In the genomic region with DNA sequence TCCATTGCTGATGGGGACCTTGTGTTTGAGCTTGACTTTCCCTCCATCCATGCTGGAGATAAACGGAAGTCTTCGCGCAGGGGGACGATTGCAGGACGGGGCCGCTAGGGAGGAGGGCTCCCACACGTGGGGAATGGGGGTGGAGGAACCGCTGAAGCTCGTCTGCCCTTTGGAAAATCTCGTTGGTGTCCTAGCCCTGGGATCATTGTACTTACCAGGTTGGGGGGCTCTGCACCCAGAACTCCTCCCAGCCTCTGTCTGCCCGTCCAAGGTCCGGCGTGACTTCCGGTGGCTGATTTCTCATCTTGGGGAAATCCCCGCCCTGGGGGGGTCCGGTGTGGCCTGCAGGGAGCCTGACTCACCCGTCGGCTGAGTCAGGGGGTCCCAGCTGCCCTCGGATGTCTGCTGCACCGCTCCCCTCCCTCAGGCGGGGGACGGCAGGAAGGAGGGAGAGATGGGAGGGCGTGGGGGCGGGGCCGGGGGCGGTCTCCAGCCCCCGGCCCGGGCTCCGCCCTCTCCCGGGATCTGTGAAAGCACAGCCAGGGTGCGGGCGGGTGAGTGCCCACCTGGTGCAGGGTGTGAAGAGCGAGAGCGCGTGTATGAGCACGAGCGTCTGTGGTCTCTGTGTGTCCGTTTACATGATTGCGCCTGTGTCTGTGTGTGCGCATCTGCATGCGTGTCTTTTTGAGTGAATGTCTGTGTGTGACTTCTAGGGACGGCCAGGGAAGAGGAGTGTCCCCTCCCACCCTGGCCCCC, we compare ENCODE assay signal across 1 cellular context.
TF ChIP-seq lines count a peak whose summit lies in the region.

No MANE protein-coding gene starts in this region.

TF ChIP-seq in HepG2, 621 proteins besides CTCF, POLR2A, EP300 and RAD21 (continued from another document and continues in another):
- TF ChIP-seq REST (IDR thresholded peaks at IDR 0.05; ENCODE audit: borderline replicate concordance in 1 of 2, low read depth in 1 of 2, low read length in 2 of 2) (no peak), TAF15 (IDR thresholded peaks at IDR 0.05; ENCODE audit: low read depth, low read length, poor library complexity, severe bottlenecking) (no peak), ZNF142 (CRISPR knock-in tag; IDR thresholded peaks at IDR 0.05) (no peak), ZFP36L2 (CRISPR knock-in tag; IDR thresholded peaks at IDR 0.05) (no peak), HNRNPUL1 (IDR thresholded peaks at IDR 0.05; ENCODE audit: low read depth, low read length) (no peak), ZNF564 (CRISPR knock-in tag; IDR thresholded peaks at IDR 0.05) (no peak), ZKSCAN8 (CRISPR knock-in tag; IDR thresholded peaks at IDR 0.05; ENCODE audit: borderline replicate concordance) (no peak), MIXL1 (CRISPR knock-in tag; IDR thresholded peaks at IDR 0.05) (no peak), POLR2AphosphoS2 (IDR thresholded peaks at IDR 0.05; ENCODE audit: low read depth, low read length) (no peak), MYC (CRISPR knock-in tag; IDR thresholded peaks at IDR 0.05; ENCODE audit: borderline replicate concordance) (no peak; the same call in 1 of the 2 replicates), HDAC2 (CRISPR knock-in tag; IDR thresholded peaks at IDR 0.05) (no peak), ZNF329 (CRISPR knock-in tag; IDR thresholded peaks at IDR 0.05; ENCODE audit: low read depth) (no peak), KDM5A (IDR thresholded peaks at IDR 0.05; ENCODE audit: borderline replicate concordance, low read length) (no peak), ZNF317 (CRISPR knock-in tag; IDR thresholded peaks at IDR 0.05) (no peak), EEA1 (CRISPR knock-in tag; IDR thresholded peaks at IDR 0.05; ENCODE audit: borderline replicate concordance) (no peak), TERF1 (CRISPR knock-in tag; IDR thresholded peaks at IDR 0.05) (no peak), MAFG (CRISPR knock-in tag; IDR thresholded peaks at IDR 0.05) (no peak), MBNL3 (CRISPR knock-in tag; conservative IDR thresholded peaks at IDR 0.05) (no peak)
- TF ChIP-seq, protein P1, sequence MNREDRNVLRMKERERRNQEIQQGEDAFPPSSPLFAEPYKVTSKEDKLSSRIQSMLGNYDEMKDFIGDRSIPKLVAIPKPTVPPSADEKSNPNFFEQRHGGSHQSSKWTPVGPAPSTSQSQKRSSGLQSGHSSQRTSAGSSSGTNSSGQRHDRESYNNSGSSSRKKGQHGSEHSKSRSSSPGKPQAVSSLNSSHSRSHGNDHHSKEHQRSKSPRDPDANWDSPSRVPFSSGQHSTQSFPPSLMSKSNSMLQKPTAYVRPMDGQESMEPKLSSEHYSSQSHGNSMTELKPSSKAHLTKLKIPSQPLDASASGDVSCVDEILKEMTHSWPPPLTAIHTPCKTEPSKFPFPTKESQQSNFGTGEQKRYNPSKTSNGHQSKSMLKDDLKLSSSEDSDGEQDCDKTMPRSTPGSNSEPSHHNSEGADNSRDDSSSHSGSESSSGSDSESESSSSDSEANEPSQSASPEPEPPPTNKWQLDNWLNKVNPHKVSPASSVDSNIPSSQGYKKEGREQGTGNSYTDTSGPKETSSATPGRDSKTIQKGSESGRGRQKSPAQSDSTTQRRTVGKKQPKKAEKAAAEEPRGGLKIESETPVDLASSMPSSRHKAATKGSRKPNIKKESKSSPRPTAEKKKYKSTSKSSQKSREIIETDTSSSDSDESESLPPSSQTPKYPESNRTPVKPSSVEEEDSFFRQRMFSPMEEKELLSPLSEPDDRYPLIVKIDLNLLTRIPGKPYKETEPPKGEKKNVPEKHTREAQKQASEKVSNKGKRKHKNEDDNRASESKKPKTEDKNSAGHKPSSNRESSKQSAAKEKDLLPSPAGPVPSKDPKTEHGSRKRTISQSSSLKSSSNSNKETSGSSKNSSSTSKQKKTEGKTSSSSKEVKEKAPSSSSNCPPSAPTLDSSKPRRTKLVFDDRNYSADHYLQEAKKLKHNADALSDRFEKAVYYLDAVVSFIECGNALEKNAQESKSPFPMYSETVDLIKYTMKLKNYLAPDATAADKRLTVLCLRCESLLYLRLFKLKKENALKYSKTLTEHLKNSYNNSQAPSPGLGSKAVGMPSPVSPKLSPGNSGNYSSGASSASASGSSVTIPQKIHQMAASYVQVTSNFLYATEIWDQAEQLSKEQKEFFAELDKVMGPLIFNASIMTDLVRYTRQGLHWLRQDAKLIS (CRISPR knock-in tag; IDR thresholded peaks at IDR 0.05): no peak
- TF ChIP-seq, protein P2, sequence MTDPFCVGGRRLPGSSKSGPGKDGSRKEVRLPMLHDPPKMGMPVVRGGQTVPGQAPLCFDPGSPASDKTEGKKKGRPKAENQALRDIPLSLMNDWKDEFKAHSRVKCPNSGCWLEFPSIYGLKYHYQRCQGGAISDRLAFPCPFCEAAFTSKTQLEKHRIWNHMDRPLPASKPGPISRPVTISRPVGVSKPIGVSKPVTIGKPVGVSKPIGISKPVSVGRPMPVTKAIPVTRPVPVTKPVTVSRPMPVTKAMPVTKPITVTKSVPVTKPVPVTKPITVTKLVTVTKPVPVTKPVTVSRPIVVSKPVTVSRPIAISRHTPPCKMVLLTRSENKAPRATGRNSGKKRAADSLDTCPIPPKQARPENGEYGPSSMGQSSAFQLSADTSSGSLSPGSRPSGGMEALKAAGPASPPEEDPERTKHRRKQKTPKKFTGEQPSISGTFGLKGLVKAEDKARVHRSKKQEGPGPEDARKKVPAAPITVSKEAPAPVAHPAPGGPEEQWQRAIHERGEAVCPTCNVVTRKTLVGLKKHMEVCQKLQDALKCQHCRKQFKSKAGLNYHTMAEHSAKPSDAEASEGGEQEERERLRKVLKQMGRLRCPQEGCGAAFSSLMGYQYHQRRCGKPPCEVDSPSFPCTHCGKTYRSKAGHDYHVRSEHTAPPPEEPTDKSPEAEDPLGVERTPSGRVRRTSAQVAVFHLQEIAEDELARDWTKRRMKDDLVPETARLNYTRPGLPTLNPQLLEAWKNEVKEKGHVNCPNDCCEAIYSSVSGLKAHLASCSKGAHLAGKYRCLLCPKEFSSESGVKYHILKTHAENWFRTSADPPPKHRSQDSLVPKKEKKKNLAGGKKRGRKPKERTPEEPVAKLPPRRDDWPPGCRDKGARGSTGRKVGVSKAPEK (CRISPR knock-in tag; IDR thresholded peaks at IDR 0.05; ENCODE audit: borderline replicate concordance): no peak
- TF ChIP-seq, protein P3, sequence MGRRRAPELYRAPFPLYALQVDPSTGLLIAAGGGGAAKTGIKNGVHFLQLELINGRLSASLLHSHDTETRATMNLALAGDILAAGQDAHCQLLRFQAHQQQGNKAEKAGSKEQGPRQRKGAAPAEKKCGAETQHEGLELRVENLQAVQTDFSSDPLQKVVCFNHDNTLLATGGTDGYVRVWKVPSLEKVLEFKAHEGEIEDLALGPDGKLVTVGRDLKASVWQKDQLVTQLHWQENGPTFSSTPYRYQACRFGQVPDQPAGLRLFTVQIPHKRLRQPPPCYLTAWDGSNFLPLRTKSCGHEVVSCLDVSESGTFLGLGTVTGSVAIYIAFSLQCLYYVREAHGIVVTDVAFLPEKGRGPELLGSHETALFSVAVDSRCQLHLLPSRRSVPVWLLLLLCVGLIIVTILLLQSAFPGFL (CRISPR knock-in tag; IDR thresholded peaks at IDR 0.05): no peak
- TF ChIP-seq, protein P4, sequence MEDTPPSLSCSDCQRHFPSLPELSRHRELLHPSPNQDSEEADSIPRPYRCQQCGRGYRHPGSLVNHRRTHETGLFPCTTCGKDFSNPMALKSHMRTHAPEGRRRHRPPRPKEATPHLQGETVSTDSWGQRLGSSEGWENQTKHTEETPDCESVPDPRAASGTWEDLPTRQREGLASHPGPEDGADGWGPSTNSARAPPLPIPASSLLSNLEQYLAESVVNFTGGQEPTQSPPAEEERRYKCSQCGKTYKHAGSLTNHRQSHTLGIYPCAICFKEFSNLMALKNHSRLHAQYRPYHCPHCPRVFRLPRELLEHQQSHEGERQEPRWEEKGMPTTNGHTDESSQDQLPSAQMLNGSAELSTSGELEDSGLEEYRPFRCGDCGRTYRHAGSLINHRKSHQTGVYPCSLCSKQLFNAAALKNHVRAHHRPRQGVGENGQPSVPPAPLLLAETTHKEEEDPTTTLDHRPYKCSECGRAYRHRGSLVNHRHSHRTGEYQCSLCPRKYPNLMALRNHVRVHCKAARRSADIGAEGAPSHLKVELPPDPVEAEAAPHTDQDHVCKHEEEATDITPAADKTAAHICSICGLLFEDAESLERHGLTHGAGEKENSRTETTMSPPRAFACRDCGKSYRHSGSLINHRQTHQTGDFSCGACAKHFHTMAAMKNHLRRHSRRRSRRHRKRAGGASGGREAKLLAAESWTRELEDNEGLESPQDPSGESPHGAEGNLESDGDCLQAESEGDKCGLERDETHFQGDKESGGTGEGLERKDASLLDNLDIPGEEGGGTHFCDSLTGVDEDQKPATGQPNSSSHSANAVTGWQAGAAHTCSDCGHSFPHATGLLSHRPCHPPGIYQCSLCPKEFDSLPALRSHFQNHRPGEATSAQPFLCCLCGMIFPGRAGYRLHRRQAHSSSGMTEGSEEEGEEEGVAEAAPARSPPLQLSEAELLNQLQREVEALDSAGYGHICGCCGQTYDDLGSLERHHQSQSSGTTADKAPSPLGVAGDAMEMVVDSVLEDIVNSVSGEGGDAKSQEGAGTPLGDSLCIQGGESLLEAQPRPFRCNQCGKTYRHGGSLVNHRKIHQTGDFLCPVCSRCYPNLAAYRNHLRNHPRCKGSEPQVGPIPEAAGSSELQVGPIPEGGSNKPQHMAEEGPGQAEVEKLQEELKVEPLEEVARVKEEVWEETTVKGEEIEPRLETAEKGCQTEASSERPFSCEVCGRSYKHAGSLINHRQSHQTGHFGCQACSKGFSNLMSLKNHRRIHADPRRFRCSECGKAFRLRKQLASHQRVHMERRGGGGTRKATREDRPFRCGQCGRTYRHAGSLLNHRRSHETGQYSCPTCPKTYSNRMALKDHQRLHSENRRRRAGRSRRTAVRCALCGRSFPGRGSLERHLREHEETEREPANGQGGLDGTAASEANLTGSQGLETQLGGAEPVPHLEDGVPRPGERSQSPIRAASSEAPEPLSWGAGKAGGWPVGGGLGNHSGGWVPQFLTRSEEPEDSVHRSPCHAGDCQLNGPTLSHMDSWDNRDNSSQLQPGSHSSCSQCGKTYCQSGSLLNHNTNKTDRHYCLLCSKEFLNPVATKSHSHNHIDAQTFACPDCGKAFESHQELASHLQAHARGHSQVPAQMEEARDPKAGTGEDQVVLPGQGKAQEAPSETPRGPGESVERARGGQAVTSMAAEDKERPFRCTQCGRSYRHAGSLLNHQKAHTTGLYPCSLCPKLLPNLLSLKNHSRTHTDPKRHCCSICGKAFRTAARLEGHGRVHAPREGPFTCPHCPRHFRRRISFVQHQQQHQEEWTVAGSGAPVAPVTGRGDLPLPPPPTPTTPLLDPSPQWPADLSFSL (CRISPR knock-in tag; IDR thresholded peaks at IDR 0.05): no peak
